Comparison of ENCODE assay signal across 1 cellular context in the genomic region with DNA sequence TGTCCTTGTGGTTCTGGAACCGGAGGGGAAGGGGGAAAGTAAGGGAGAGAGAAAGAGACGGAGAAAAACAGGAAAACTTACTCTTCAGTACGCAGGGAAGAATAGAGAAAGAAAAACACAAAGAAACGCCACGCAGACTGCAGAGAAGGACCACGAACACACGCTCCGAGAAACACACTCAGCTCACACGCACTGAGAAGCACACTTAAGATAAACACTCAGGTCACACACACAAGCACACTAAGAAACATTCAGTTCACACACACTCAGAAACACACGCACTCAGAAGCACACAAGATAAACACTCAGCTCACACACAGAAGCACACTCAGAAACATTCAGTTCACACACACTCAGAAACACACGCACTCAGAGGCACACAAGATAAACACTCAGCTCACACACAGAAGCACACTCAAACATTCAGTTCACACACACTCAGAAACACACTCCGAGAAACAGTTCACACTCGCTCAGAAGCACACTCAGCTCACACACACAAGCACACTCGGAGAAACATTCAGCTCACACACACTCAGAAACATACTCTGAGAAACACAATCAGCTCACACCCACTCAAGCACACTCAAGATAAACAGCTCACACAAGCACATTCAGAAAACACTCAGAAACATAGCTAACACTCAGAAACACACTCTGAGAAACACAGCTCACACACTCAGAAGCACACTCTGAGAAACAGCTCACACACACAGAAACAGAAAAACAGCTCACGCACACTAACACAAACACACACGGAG.
TF ChIP-seq lines count a peak whose summit lies in the region.

No MANE protein-coding gene starts in this region.

TF ChIP-seq in GM23338, 12 proteins besides CTCF, POLR2A, EP300 and RAD21:
- TF ChIP-seq, protein P1, sequence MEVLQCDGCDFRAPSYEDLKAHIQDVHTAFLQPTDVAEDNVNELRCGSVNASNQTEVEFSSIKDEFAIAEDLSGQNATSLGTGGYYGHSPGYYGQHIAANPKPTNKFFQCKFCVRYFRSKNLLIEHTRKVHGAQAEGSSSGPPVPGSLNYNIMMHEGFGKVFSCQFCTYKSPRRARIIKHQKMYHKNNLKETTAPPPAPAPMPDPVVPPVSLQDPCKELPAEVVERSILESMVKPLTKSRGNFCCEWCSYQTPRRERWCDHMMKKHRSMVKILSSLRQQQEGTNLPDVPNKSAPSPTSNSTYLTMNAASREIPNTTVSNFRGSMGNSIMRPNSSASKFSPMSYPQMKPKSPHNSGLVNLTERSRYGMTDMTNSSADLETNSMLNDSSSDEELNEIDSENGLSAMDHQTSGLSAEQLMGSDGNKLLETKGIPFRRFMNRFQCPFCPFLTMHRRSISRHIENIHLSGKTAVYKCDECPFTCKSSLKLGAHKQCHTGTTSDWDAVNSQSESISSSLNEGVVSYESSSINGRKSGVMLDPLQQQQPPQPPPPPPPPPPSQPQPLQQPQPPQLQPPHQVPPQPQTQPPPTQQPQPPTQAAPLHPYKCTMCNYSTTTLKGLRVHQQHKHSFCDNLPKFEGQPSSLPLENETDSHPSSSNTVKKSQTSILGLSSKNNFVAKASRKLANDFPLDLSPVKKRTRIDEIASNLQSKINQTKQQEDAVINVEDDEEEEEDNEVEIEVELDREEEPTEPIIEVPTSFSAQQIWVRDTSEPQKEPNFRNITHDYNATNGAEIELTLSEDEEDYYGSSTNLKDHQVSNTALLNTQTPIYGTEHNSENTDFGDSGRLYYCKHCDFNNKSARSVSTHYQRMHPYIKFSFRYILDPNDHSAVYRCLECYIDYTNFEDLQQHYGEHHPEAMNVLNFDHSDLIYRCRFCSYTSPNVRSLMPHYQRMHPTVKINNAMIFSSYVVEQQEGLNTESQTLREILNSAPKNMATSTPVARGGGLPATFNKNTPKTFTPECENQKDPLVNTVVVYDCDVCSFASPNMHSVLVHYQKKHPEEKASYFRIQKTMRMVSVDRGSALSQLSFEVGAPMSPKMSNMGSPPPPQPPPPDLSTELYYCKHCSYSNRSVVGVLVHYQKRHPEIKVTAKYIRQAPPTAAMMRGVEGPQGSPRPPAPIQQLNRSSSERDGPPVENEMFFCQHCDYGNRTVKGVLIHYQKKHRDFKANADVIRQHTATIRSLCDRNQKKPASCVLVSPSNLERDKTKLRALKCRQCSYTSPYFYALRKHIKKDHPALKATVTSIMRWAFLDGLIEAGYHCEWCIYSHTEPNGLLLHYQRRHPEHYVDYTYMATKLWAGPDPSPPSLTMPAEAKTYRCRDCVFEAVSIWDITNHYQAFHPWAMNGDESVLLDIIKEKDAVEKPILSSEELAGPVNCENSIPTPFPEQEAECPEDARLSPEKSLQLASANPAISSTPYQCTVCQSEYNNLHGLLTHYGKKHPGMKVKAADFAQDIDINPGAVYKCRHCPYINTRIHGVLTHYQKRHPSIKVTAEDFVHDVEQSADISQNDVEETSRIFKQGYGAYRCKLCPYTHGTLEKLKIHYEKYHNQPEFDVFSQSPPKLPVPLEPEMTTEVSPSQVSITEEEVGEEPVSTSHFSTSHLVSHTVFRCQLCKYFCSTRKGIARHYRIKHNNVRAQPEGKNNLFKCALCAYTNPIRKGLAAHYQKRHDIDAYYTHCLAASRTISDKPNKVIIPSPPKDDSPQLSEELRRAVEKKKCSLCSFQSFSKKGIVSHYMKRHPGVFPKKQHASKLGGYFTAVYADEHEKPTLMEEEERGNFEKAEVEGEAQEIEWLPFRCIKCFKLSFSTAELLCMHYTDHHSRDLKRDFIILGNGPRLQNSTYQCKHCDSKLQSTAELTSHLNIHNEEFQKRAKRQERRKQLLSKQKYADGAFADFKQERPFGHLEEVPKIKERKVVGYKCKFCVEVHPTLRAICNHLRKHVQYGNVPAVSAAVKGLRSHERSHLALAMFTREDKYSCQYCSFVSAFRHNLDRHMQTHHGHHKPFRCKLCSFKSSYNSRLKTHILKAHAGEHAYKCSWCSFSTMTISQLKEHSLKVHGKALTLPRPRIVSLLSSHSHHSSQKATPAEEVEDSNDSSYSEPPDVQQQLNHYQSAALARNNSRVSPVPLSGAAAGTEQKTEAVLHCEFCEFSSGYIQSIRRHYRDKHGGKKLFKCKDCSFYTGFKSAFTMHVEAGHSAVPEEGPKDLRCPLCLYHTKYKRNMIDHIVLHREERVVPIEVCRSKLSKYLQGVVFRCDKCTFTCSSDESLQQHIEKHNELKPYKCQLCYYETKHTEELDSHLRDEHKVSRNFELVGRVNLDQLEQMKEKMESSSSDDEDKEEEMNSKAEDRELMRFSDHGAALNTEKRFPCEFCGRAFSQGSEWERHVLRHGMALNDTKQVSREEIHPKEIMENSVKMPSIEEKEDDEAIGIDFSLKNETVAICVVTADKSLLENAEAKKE (CRISPR knock-in tag; IDR thresholded peaks at IDR 0.05) = no peak
- TF ChIP-seq ETS1 (IDR thresholded peaks at IDR 0.05) = no peak
- TF ChIP-seq NANOG (IDR thresholded peaks at IDR 0.05; ENCODE audit: borderline replicate concordance) = no peak
- TF ChIP-seq EZH2 (IDR thresholded peaks at IDR 0.05; ENCODE audit: low read depth, unreplicated experiment) = no peak
